8 cellular contexts compared by ENCODE assay signal in the genomic region with DNA sequence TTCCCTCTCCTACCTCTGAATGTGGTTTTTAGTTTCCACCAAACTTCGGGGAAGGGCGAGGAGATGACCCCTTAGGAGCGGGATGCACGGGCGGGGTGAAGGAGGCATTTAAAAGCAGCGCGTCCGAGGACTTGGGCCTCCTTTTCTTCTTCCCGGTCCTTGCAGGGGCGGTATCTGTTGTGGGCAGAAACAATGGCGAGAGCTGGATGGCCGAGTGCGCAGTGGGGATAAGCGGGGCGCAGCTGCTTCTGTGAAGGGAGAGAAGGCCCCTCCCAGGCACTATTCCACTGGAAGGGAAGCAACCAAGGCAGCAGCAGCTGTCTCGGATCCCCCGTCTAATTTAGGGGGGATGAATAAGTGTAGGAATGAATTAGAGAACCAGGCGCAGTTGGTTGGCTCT. TPM values are rescaled to one million over a fixed set of nuclear protein-coding genes. Genes with fewer than 3 reads are reported as not detected.
A peak's percentile ranks its signal among the peaks of the same experiment; 100 is the strongest.
DNase-seq lines count a peak whose midpoint lies in the region; ATAC-seq and FAIRE-seq lines count a peak whose summit lies in the region.

No MANE protein-coding gene starts in this region.

- peaks cover 2 to 4% of the 10 kb centered on the region in 2 donors for H3K4me1 ChIP-seq in neuronal stem cell (ENCODE audit: control insufficient read depth in 2 of 2, insufficient read depth in 1 of 2, low read depth in 1 of 2, low read length in 2 of 2)

- no peaks in the 10 kb centered on the region for H3K79me1 ChIP-seq in neuronal stem cell (ENCODE audit: low read depth, low read length)

- H3K27me3 ChIP-seq in neuronal stem cell (ENCODE audit: control insufficient read depth in 3 of 3, insufficient read depth in 3 of 3, low read depth in 1 of 3, low read length in 3 of 3): no peaks in the 10 kb centered on the region

- H3K18ac ChIP-seq in neuronal stem cell (ENCODE audit: low read length): peak overlapping the region; percentile 92

- H3K27me3 Mint-ChIP-seq in activated naive CD4-positive, alpha-beta T cell treated with anti-CD3 and anti-CD28 coated beads, Interleukin-2, amount 50 U/mL, for 24 hours: no peaks in the 10 kb centered on the region

- no peak overlapping the region for H3K14ac ChIP-seq in neuronal stem cell (ENCODE audit: low read length)

- peak overlapping the region; percentile 99 for H3K27ac ChIP-seq in neuronal stem cell (replicated peaks; ENCODE audit: low read length)

- peaks cover 0 to 4% of the 10 kb centered on the region in 2 donors for H3K9me3 ChIP-seq in neuronal stem cell (replicated peaks in 1 of 2; ENCODE audit: control insufficient read depth in 2 of 2, insufficient read depth in 1 of 2, low read depth in 1 of 2, low read length in 2 of 2)

- H2AFZ ChIP-seq in neuronal stem cell (ENCODE audit: low read length): peak overlapping the region; percentile 88

- H3K4ac ChIP-seq in neuronal stem cell (ENCODE audit: low read length): no peak overlapping the region

- peak overlapping the region; percentile 95 to 99 for H3K4me3 ChIP-seq in neuronal stem cell (ENCODE audit: low read length in 2 of 2)

- WGBS in neuronal stem cell (ENCODE audit: extremely low coverage in 2 of 2, insufficient read length in 2 of 2, insufficient replicate concordance in 1 of 2), 2 donors: no CpG with 5 or more reads among the region's 18 CpGs

- H4K91ac ChIP-seq in neuronal stem cell (ENCODE audit: low read depth, low read length, poor library complexity): no peak overlapping the region

- no peak overlapping the region for H3K23ac ChIP-seq in neuronal stem cell (ENCODE audit: low read depth, low read length, poor library complexity)

- H3K9me3 Mint-ChIP-seq in activated naive CD4-positive, alpha-beta T cell treated with anti-CD3 and anti-CD28 coated beads, Interleukin-2, amount 50 U/mL, for 24 hours: no peaks in the 10 kb centered on the region

- ATAC-seq in HG03565 (IDR thresholded peaks at IDR 0.05; ENCODE audit: unreplicated experiment) (no peak), GM18873 (IDR thresholded peaks at IDR 0.05; ENCODE audit: low FRiP score, unreplicated experiment) (no peak)

- H2BK5ac ChIP-seq in neuronal stem cell (ENCODE audit: low read length): peak overlapping the region; percentile 95

- no peak overlapping the region for H2AK5ac ChIP-seq in neuronal stem cell (ENCODE audit: low read depth, low read length)

- H3K9ac ChIP-seq in neuronal stem cell (ENCODE audit: low read depth, low read length, poor library complexity): peak overlapping the region; percentile 81

- peaks cover 0 to 42% of the 10 kb centered on the region in 2 donors for H3K36me3 ChIP-seq in neuronal stem cell (replicated peaks in 1 of 2; ENCODE audit: control insufficient read depth in 2 of 2, insufficient read depth in 2 of 2, low read length in 2 of 2)

- H3K4me3 Mint-ChIP-seq in activated naive CD4-positive, alpha-beta T cell treated with anti-CD3 and anti-CD28 coated beads, Interleukin-2, amount 50 U/mL, for 24 hours: peak overlapping the region; percentile 96

- H2BK15ac ChIP-seq in neuronal stem cell (ENCODE audit: low read length): no peak overlapping the region

- H3K4me1 Mint-ChIP-seq in activated naive CD4-positive, alpha-beta T cell treated with anti-CD3 and anti-CD28 coated beads, Interleukin-2, amount 50 U/mL, for 24 hours: peaks cover 47% of the 10 kb centered on the region

- peak overlapping the region; percentile 99 for H3K27ac Mint-ChIP-seq in activated naive CD4-positive, alpha-beta T cell treated with anti-CD3 and anti-CD28 coated beads, Interleukin-2, amount 50 U/mL, for 24 hours

- H2BK120ac ChIP-seq in neuronal stem cell (ENCODE audit: low read depth, low read length): no peak overlapping the region

- DNase-seq in AG08395 (ENCODE audit: low spot score) (peak; percentile 50), GM18507 (ENCODE audit: extremely low spot score, insufficient read length, low read depth) (no peak), NCI-H69 (lab: John Stamatoyannopoulos, UW) (peak; percentile 75), germinal center (ENCODE audit: low spot score) (peak; percentile 6), neuronal stem cell (ENCODE audit: low spot score) (peak; percentile 57)

- peaks cover 17% of the 10 kb centered on the region for H3K36me3 Mint-ChIP-seq in activated naive CD4-positive, alpha-beta T cell treated with anti-CD3 and anti-CD28 coated beads, Interleukin-2, amount 50 U/mL, for 24 hours

- FAIRE-seq in GM18507 (lab: Jason Lieb, UNC): peak; percentile 69

- peak overlapping the region; percentile 80 for H3K4me2 ChIP-seq in neuronal stem cell (ENCODE audit: insufficient read depth, low read length, poor library complexity, severe bottlenecking)

- H2BK12ac ChIP-seq in neuronal stem cell (ENCODE audit: low read length): no peak overlapping the region

- H4K8ac ChIP-seq in neuronal stem cell (ENCODE audit: low read depth, low read length): no peak overlapping the region

RNA-seq across cellular contexts. Expression of a gene that starts 0.9 kb away (rescaled TPM):
- 71.7 TPM for polyA plus RNA-seq in neuronal stem cell (2013, experiment 1 of 2)
- polyA plus RNA-seq in neuronal stem cell (2013, experiment 2 of 2): 72.7 TPM
